8 cellular contexts compared by ENCODE assay signal in genomic region chr11:76783294-76783900, GRCh38. TPM values are rescaled to one million over a fixed set of nuclear protein-coding genes. Genes with fewer than 3 reads are reported as not detected.
DNase-seq lines count a peak whose midpoint lies in the region; ATAC-seq and TF ChIP-seq lines count a peak whose summit lies in the region.

A gene with protein sequence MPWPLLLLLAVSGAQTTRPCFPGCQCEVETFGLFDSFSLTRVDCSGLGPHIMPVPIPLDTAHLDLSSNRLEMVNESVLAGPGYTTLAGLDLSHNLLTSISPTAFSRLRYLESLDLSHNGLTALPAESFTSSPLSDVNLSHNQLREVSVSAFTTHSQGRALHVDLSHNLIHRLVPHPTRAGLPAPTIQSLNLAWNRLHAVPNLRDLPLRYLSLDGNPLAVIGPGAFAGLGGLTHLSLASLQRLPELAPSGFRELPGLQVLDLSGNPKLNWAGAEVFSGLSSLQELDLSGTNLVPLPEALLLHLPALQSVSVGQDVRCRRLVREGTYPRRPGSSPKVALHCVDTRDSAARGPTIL (plus strand): TSS chr11:76783356. CDS start chr11:76795617, 12,261 bp downstream.

- peak; percentile 78 for DNase-seq in ELF-1 (ENCODE audit: low read depth, low spot score)
- no peak for DNase-seq in NCI-H460 (ENCODE audit: extremely low read depth, low read depth)
- peak in 1 of 61 donors; percentile 35 for DNase-seq in caudate nucleus (lab: John Stamatoyannopoulos, UW)
- DNase-seq in lung microvascular endothelial cell (ENCODE audit: low read depth in 2 of 2), result peak; percentile 31 to 48
- no peak for DNase-seq in thyroid gland
- no peak for DNase-seq in NCI-H345 (lab: John Stamatoyannopoulos, UW)

- WGBS in thyroid gland, 2 donors, result 0% methylated on average over 24 to 28 of the region's 78 CpGs

- TF ChIP-seq POLR2A in thyroid gland (IDR thresholded peaks at IDR 0.05), result peak; percentile 53 to 79

- H3K4me3 ChIP-seq in thyroid gland (replicated peaks in 1 of 3), result peak within 1 kb of the TSS; percentile 92 to 98 (median 94)

- intact Hi-C loops in thyroid gland (cut with DNase I), result no loop called here

- H3K27ac ChIP-seq in caudate nucleus (ENCODE audit: low read depth, low read length), result peak within 1 kb of the TSS; percentile 47
- H3K27ac ChIP-seq in thyroid gland, result peak within 1 kb of the TSS; percentile 97 to 98 (median 98)

- no peaks in the 10 kb centered on the region for H3K9me3 ChIP-seq in thyroid gland

- TF ChIP-seq CTCF in thyroid gland (IDR thresholded peaks at IDR 0.05), result no peak

- no peaks in the 10 kb centered on the region for H3K27me3 ChIP-seq in thyroid gland

- H3K4me1 ChIP-seq in thyroid gland, result peaks cover 31 to 43% of the 10 kb centered on the region in 2 donors

- H3K36me3 ChIP-seq in thyroid gland, result no peaks in the 10 kb centered on the region

- no peak for ATAC-seq in GM19328 (IDR thresholded peaks at IDR 0.05; ENCODE audit: unreplicated experiment)
- ATAC-seq in HG03342 (IDR thresholded peaks at IDR 0.05; ENCODE audit: unreplicated experiment), result no peak

RNA-seq across cellular contexts. Expression of the gene that starts here (rescaled TPM):
- total RNA-seq in NCI-H460 (2014; rRNA removed; shearing (Covaris generic)), result 92.3 and 103 TPM in 2 replicates
- polyA plus RNA-seq in NCI-H460 (2014; cell fraction: nucleus; rRNA removed), result 70.1 and 82.8 TPM in 2 replicates
- total RNA-seq in lung microvascular endothelial cell (3.2 and 3.9 TPM in 2 replicates), thyroid gland (100 to 1,000 TPM in 2 of 4 donors, 10 to 100 TPM in 2; 95.6 to 152 (median 99.2) TPM)

Comparison
In these comparisons a context has a peak if more than half of its experiments do, and no peak if none do; other contexts are left out.
1. RNA of the gene that starts here (total RNA-seq): 95.6 to 152 TPM in thyroid gland and 92.3 to 103 TPM in NCI-H460; 3.2 to 3.9 TPM in lung microvascular endothelial cell; every median in the first group is over 10 times any median in the second.
2. DNase-seq: peak in ELF-1 (single experiment) and lung microvascular endothelial cell (2 of 2); none in NCI-H460 (single experiment), thyroid gland (0 of 2) and NCI-H345 (single experiment).